In the genomic region with DNA sequence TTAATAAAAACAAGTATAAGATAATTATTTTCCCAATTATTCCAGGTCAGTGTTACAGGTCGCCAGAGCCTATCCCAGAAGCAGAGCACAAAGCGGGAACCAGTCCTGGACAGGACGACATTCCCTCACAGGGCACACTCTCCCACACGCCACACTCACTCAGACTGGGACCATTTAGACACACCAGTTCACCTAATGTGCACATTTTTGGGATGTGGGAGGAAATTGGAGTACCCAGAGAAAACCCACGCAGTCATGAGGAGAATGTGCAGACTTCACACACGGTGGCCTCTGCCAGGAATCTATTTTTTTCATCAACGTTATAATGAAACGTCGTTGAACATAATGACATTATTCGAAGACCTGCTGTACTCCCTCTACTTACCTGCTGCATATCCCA, we compare ENCODE assay signal across 12 cellular contexts.
"Had no signal": no experiment of that assay in that cellular context is flagged by ENCODE, and none has a peak within 500 bp of the region (broad histone marks: within the 10 kb centered on the region; RNA-seq: fewer than 3 reads in every experiment).

No MANE protein-coding gene starts in this region.

- H3K27ac ChIP-seq: foreskin keratinocyte, stomach, thoracic aorta had no signal

- H3K27me3 ChIP-seq: brain microvascular endothelial cell, foreskin keratinocyte had no signal

- H3K9me3 ChIP-seq: stomach, thoracic aorta had no signal

- H3K4me3 ChIP-seq: stomach, thoracic aorta had no signal

- ATAC-seq: esophagus mucosa had no signal

- H3K4me1 ChIP-seq: stomach had no signal

- DNase-seq: activated effector memory CD4-positive, alpha-beta T cell treated with Interleukin-2 at 50 U/mL for 16 hours; activated T-cell treated with anti-CD3 and anti-CD28 coated beads, Interleukin-2, amount 50 U/mL, for 1 hour; amygdala; cerebellar nuclear complex; endodermal cell; nephron progenitor cell; stomach; T-helper 2 cell had no signal

- H3K36me3 ChIP-seq: brain microvascular endothelial cell, stomach, thoracic aorta had no signal
